In the genomic region with DNA sequence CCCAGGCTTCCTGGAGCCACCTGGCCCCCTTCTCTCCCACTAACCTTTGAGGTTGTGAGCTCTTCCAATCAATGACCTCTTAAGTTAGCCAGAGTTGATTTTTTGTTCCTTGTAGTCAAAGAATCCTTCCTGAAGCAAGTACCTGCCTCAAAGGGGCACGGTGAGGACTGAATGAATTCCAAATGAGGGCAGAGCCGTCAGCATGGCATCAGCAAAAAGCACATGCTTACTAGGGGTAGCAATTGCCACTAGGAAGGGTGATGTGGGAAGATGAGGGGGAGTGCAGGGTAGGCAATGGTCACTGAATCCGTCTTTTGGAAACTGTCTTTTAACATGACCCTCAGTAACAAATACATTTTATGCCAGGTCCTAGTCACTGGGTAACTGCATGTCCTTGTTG, we compare ENCODE assay signal across 1 cellular context.
TF ChIP-seq lines count a peak whose summit lies in the region.

No MANE protein-coding gene starts in this region.

TF ChIP-seq in HepG2, 621 proteins besides CTCF, POLR2A, EP300 and RAD21:
- TF ChIP-seq SNRNP70 (IDR thresholded peaks at IDR 0.05; ENCODE audit: low read depth, low read length) (no peak), ATF3 (CRISPR knock-in tag; IDR thresholded peaks at IDR 0.05) (no peak), CENPX (CRISPR knock-in tag; IDR thresholded peaks at IDR 0.05) (no peak), MNT (IDR thresholded peaks at IDR 0.05) (peak; percentile 88), ZNF841 (CRISPR knock-in tag; IDR thresholded peaks at IDR 0.05; ENCODE audit: borderline replicate concordance) (no peak), ZNF687 (CRISPR knock-in tag; IDR thresholded peaks at IDR 0.05) (no peak), ZNF460 (CRISPR knock-in tag; IDR thresholded peaks at IDR 0.05; ENCODE audit: borderline replicate concordance) (no peak)
